ENCODE assay signal across 11 cellular contexts in genomic region chr3:118782755-118783202, GRCh38.
DNase-seq lines count a peak whose midpoint lies in the region; ATAC-seq, FAIRE-seq and TF ChIP-seq lines count a peak whose summit lies in the region.
"Had no signal": no experiment of that assay in that cellular context is flagged by ENCODE, and none has a peak within 500 bp of the region (broad histone marks: within the 10 kb centered on the region; RNA-seq: fewer than 3 reads in every experiment).

No MANE protein-coding gene starts in this region.

- DNase-seq in bronchial epithelial cell (ENCODE audit: low read depth) = peak; percentile 40
- DNase-seq in A673 (ENCODE audit: low spot score) = no peak
- DNase-seq in NCI-H82 treated with DMSO at 0.1 percent for 48 hours (lab: John Stamatoyannopoulos, UW; ENCODE audit: unreplicated experiment) = no peak
- DNase-seq in T1000 (lab: John Stamatoyannopoulos, UW) = no peak
- DNase-seq in glutamatergic neuron = no peak
- DNase-seq: NCI-H1092 treated with DMSO at 0.1 percent for 48 hours had no signal

- FAIRE-seq in bronchial epithelial cell (lab: Jason Lieb, UNC) = no peak
- FAIRE-seq: frontal cortex, TTC549 had no signal

- H3K36me3 Mint-ChIP-seq in glutamatergic neuron (ENCODE audit: unreplicated experiment) = no peaks in the 10 kb centered on the region

- no peaks in the 10 kb centered on the region for H3K9me3 ChIP-seq in A673 (ENCODE audit: low read depth, low read length, poor library complexity, severe bottlenecking)

- intact Hi-C loops in A673 (cut with micrococcal nuclease; ENCODE audit: unreplicated experiment) = no loop called here

- H3K9me3 Mint-ChIP-seq in glutamatergic neuron (ENCODE audit: unreplicated experiment) = no peaks in the 10 kb centered on the region

- TF ChIP-seq CTCF in bronchial epithelial cell (IDR thresholded peaks at IDR 0.05; ENCODE audit: insufficient read depth, low read length, severe bottlenecking) = no peak
- no peak for TF ChIP-seq CTCF in A673 (conservative IDR thresholded peaks at IDR 0.05; ENCODE audit: low read depth, low read length)
- TF ChIP-seq CTCF in glutamatergic neuron (IDR thresholded peaks at IDR 0.05; ENCODE audit: partially characterized antibody, unreplicated experiment) = no peak

- no peaks in the 10 kb centered on the region for H3K4me1 Mint-ChIP-seq in glutamatergic neuron (ENCODE audit: low read depth, unreplicated experiment)

- ATAC-seq in GM18517 (IDR thresholded peaks at IDR 0.05; ENCODE audit: unreplicated experiment) (peak; percentile 98), GM21529 (IDR thresholded peaks at IDR 0.05; ENCODE audit: unreplicated experiment) (peak; percentile 90), HG03354 (IDR thresholded peaks at IDR 0.05; ENCODE audit: poor library complexity, severe bottlenecking, unreplicated experiment) (peak; percentile 96)

- H3K27ac ChIP-seq in A673 (ENCODE audit: low read depth, low read length, poor library complexity, severe bottlenecking) = no peak overlapping the region

- H3K4me3 ChIP-seq in bronchial epithelial cell (ENCODE audit: low read depth, low read length) (no peak overlapping the region), A673 (ENCODE audit: low read depth, low read length, poor library complexity, severe bottlenecking) (no peak overlapping the region)

- H3K27ac Mint-ChIP-seq in glutamatergic neuron (ENCODE audit: unreplicated experiment) = no peak overlapping the region

- POLR2A ChIA-PET in A673 (lab: Charles Lee; ENCODE audit: low non-redundant PET) = no interaction called here

- H3K36me3 ChIP-seq in bronchial epithelial cell (ENCODE audit: control insufficient read depth, insufficient read depth, low read length) = no peaks in the 10 kb centered on the region
- H3K36me3 ChIP-seq in A673 (ENCODE audit: insufficient read depth, low read length, poor library complexity, severe bottlenecking) = no peaks in the 10 kb centered on the region

- H3K27me3 Mint-ChIP-seq in glutamatergic neuron (ENCODE audit: unreplicated experiment) = no peaks in the 10 kb centered on the region

- H3K4me3 Mint-ChIP-seq in glutamatergic neuron (ENCODE audit: unreplicated experiment) = no peak overlapping the region

- no peaks in the 10 kb centered on the region for H3K27me3 ChIP-seq in bronchial epithelial cell (ENCODE audit: control insufficient read depth, insufficient read depth, low read length)
- H3K27me3 ChIP-seq in A673 (replicated peaks; ENCODE audit: insufficient read depth, low read depth, low read length, poor library complexity) = no peaks in the 10 kb centered on the region

- CTCF ChIA-PET in A673 (lab: Charles Lee) = no interaction called here

- no TSS peak for BruUV-seq in A673 (replicated peaks; lab: Mats Ljungman, UMichigan)

- no peaks in the 10 kb centered on the region for H3K4me1 ChIP-seq in A673 (ENCODE audit: insufficient read depth, low read length, poor library complexity, severe bottlenecking)
